ENCODE assay signal across 29 cellular contexts in genomic region chr3:125643127-125643526, GRCh38. TPM values are rescaled to one million over a fixed set of nuclear protein-coding genes. Genes with fewer than 3 reads are reported as not detected.
DNase-seq lines count a peak whose midpoint lies in the region; ATAC-seq and TF ChIP-seq lines count a peak whose summit lies in the region.
"Had no signal": no experiment of that assay in that cellular context is flagged by ENCODE, and none has a peak within 500 bp of the region (broad histone marks: within the 10 kb centered on the region; RNA-seq: fewer than 3 reads in every experiment).

No MANE protein-coding gene starts in this region.

- TF ChIP-seq POLR2A in right lobe of liver (IDR thresholded peaks at IDR 0.05) (no peak), testis (IDR thresholded peaks at IDR 0.05) (no peak), heart left ventricle (IDR thresholded peaks at IDR 0.05) (no peak)

- no peak for ATAC-seq in right lobe of liver
- no peak for ATAC-seq in GM21723 (IDR thresholded peaks at IDR 0.05; ENCODE audit: unreplicated experiment)
- ATAC-seq in heart left ventricle: no peak
- ATAC-seq in GM18520 (IDR thresholded peaks at IDR 0.05; ENCODE audit: unreplicated experiment): no peak
- ATAC-seq: HCT116 had no signal

- H3K36me3 ChIP-seq in HEK293 (ENCODE audit: control insufficient read depth in 2 of 2, insufficient read depth in 1 of 2, low read length in 2 of 2): no peaks in the 10 kb centered on the region
- no peaks in the 10 kb centered on the region for H3K36me3 ChIP-seq in right lobe of liver
- H3K36me3 ChIP-seq in testis (ENCODE audit: low read depth, missing control alignments): no peaks in the 10 kb centered on the region
- no peaks in the 10 kb centered on the region for H3K36me3 ChIP-seq in heart left ventricle
- H3K36me3 ChIP-seq: BLaER1, brain microvascular endothelial cell, heart right ventricle, Peyer's patch, tibial nerve had no signal

- H3K27ac ChIP-seq in HEK293 (ENCODE audit: extremely low read depth, low read depth, low read length): no peak overlapping the region
- H3K27ac ChIP-seq in right lobe of liver: peak overlapping the region in 2 of 3 donors; percentile 82 to 88
- peak overlapping the region; percentile 55 to 64 for H3K27ac ChIP-seq in testis
- no peak overlapping the region for H3K27ac ChIP-seq in heart left ventricle
- H3K27ac ChIP-seq: BLaER1, brain microvascular endothelial cell, HL-60, VCaP had no signal

- CTCF ChIA-PET in HEK293 (lab: Yijun Ruan, JAX): interaction anchor here (0.8 kb wide), 1 partner anchor 12 kb away, joined by 3 read pairs; no protein-coding TSS in a partner anchor

- no peaks in the 10 kb centered on the region for H3K9me3 ChIP-seq in HEK293 (ENCODE audit: control insufficient read depth, insufficient read depth, low read depth, low read length)
- no peaks in the 10 kb centered on the region for H3K9me3 ChIP-seq in right lobe of liver
- no peaks in the 10 kb centered on the region for H3K9me3 ChIP-seq in testis
- H3K9me3 ChIP-seq in heart left ventricle: no peaks in the 10 kb centered on the region
- H3K9me3 ChIP-seq: heart right ventricle, Peyer's patch, tibial nerve had no signal

- intact Hi-C loops in right lobe of liver (cut with DNase I): no loop called here
- intact Hi-C loops in testis (cut with DNase I; ENCODE audit: low total_unique reads): no loop called here
- intact Hi-C loops in heart left ventricle (cut with DNase I): no loop called here

- no peak overlapping the region for H3K4me3 ChIP-seq in HEK293 (ENCODE audit: low read depth, low read length)
- no peak overlapping the region for H3K4me3 ChIP-seq in right lobe of liver
- H3K4me3 ChIP-seq in testis: no peak overlapping the region
- no peak overlapping the region for H3K4me3 ChIP-seq in heart left ventricle
- H3K4me3 ChIP-seq: BLaER1, heart right ventricle, Peyer's patch, tibial nerve had no signal

- 71% methylated on average over 2 of the region's 2 CpGs for WGBS in right lobe of liver (ENCODE audit: insufficient coverage, low coverage, low lambda C conversion rate, missing lambda C conversion rate)
- WGBS in testis, 2 donors: 74% methylated on average over 2 of the region's 2 CpGs
- 79 to 92% (median 83%) methylated on average over 2 of the region's 2 CpGs for WGBS in heart left ventricle, 4 donors

- DNase-seq in SK-N-DZ (ENCODE audit: low spot score) (peak; percentile 25), right lobe of liver (no peak), testis (peak; percentile 59), heart left ventricle (no peak)
- DNase-seq: activated CD4-positive, alpha-beta T cell treated with anti-CD3 and anti-CD28 coated beads for 48 hours; activated gamma-delta T cell; activated naive CD8-positive, alpha-beta T cell treated with anti-CD3 and anti-CD28 coated beads, Interleukin-2, amount 10 ng/mL, durations not matched to agents 7 days and 5 days; activated T-cell treated with anti-CD3 and anti-CD28 coated beads, Interleukin-2, amount 50 U/mL, for 24 hours; brain microvascular endothelial cell; DMS153; heart right ventricle; Karpas-422; naive B cell; NCI-H2171 treated with DMSO at 0.1 percent for 48 hours; NCI-H526; occipital lobe; Peyer's patch; SHP77 treated with DMSO at 0.1 percent for 48 hours; small intestine; SW 1271; T-helper 9 cell had no signal

- TF ChIP-seq CTCF in HEK293 (tag by site-specific recombination; IDR thresholded peaks at IDR 0.05) (no peak), right lobe of liver (IDR thresholded peaks at IDR 0.05) (no peak), testis (IDR thresholded peaks at IDR 0.05) (no peak), heart left ventricle (IDR thresholded peaks at IDR 0.05) (no peak)

- H3K27me3 ChIP-seq in right lobe of liver (no peaks in the 10 kb centered on the region), testis (no peaks in the 10 kb centered on the region), heart left ventricle (no peaks in the 10 kb centered on the region)
- H3K27me3 ChIP-seq: BLaER1, brain microvascular endothelial cell, heart right ventricle, Peyer's patch, tibial nerve had no signal

- POLR2A ChIA-PET in HEK293 (lab: Yijun Ruan, JAX): no interaction called here

- H3K4me1 ChIP-seq in HEK293 (ENCODE audit: control insufficient read depth, insufficient read depth, low read length) (no peaks in the 10 kb centered on the region), right lobe of liver (peaks cover 0 to 58% (median 22%) of the 10 kb centered on the region in 4 donors), testis (peaks cover 36% of the 10 kb centered on the region), heart left ventricle (peaks cover 0 to 12% (median 0%) of the 10 kb centered on the region in 12 donors)
- H3K4me1 ChIP-seq: BLaER1 had no signal

TF ChIP-seq in HEK293, 187 proteins besides CTCF, POLR2A, EP300 and RAD21:
- TF ChIP-seq YY2 (tag by site-specific recombination; IDR thresholded peaks at IDR 0.05) (no peak), SP7 (tag by site-specific recombination; IDR thresholded peaks at IDR 0.05) (peak; percentile 82)
- TF ChIP-seq, protein P1, sequence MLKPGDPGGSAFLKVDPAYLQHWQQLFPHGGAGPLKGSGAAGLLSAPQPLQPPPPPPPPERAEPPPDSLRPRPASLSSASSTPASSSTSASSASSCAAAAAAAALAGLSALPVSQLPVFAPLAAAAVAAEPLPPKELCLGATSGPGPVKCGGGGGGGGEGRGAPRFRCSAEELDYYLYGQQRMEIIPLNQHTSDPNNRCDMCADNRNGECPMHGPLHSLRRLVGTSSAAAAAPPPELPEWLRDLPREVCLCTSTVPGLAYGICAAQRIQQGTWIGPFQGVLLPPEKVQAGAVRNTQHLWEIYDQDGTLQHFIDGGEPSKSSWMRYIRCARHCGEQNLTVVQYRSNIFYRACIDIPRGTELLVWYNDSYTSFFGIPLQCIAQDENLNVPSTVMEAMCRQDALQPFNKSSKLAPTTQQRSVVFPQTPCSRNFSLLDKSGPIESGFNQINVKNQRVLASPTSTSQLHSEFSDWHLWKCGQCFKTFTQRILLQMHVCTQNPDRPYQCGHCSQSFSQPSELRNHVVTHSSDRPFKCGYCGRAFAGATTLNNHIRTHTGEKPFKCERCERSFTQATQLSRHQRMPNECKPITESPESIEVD (tag by site-specific recombination; IDR thresholded peaks at IDR 0.05): peak; percentile 36; the same call in 1 of the 2 replicates
TF ChIP-seq in HEK293: peak in this region for 2.

RNA-seq across cellular contexts. Expression of gene OSBPL11, which starts 47.8 kb away (rescaled TPM):
- polyA plus RNA-seq in SK-N-DZ (2014; cell fraction: cytosol; rRNA removed): 7.4 and 7.5 TPM in 2 replicates
- 4.2 and 5.9 TPM in 2 replicates for polyA plus RNA-seq in SK-N-DZ (2014; cell fraction: nucleus; rRNA removed)
- 10 to 100 TPM in 5 of 6 experiments, 1 to 10 TPM in 1; 9.3 to 24.6 (median 13.4) TPM for total RNA-seq in right lobe of liver
- total RNA-seq in testis: 10 to 100 TPM; 27.0 to 37.9 TPM
- polyA plus RNA-seq in testis (ENCODE audit: insufficient read depth, low read depth, low replicate concordance): 19.2 TPM
- 10 to 100 TPM in 6 of 9 donors, 1 to 10 TPM in 3; 9.0 to 16.7 (median 10.9) TPM for total RNA-seq in heart left ventricle
- 10 to 100 TPM in 1 of 2 donors, 1 to 10 TPM in 1; 5.0 to 11.1 TPM for polyA plus RNA-seq in heart left ventricle

Comparison
In these comparisons a context has a peak if more than half of its experiments do, and no peak if none do; other contexts are left out.
1. H3K27ac ChIP-seq: peak in right lobe of liver (2 of 3) and testis (2 of 2); none in HEK293 (single experiment) and heart left ventricle (0 of 12).
2. DNase-seq: peak in SK-N-DZ (single experiment) and testis (single experiment); none in right lobe of liver (0 of 3) and heart left ventricle (0 of 5).